ENCODE assay signal across 1 cellular context in the genomic region with DNA sequence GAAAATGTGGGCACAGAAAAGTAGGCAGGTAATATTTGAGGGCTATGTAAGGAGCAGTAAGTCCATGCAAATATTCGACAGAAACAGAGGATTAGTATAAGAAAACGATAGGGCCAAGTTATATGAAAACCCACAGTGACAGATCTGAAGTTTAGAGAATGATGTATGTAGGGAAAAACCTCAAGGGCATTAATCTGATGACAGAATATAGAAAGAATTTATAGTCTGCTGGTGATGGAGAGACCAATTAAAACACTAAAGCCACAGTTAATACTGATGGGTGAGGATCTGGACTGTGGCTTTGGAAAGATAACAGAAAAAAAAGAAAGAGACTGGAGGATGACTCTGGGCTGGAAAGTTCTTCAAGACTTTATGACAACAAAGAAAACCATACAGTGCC.
TF ChIP-seq lines count a peak whose summit lies in the region.

No MANE protein-coding gene starts in this region.

TF ChIP-seq in IMR-90, 13 proteins besides CTCF, POLR2A, EP300 and RAD21 (continued from another document):
- TF ChIP-seq, protein P1, sequence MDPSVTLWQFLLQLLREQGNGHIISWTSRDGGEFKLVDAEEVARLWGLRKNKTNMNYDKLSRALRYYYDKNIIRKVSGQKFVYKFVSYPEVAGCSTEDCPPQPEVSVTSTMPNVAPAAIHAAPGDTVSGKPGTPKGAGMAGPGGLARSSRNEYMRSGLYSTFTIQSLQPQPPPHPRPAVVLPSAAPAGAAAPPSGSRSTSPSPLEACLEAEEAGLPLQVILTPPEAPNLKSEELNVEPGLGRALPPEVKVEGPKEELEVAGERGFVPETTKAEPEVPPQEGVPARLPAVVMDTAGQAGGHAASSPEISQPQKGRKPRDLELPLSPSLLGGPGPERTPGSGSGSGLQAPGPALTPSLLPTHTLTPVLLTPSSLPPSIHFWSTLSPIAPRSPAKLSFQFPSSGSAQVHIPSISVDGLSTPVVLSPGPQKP (IDR thresholded peaks at IDR 0.05; ENCODE audit: borderline replicate concordance, low read depth, low read length) = no peak
- TF ChIP-seq CEBPB (IDR thresholded peaks at IDR 0.05; ENCODE audit: low read depth, low read length) = no peak
- no peak for TF ChIP-seq RCOR1 (IDR thresholded peaks at IDR 0.05; ENCODE audit: insufficient replicate concordance, low read length)
- TF ChIP-seq SMC3 (IDR thresholded peaks at IDR 0.05; ENCODE audit: low read depth, low read length) = no peak
TF ChIP-seq in IMR-90: peak in this region for 0.
